Comparison of ENCODE assay signal across 8 cellular contexts in genomic region chr3:71304684-71305083, GRCh38.
DNase-seq lines count a peak whose midpoint lies in the region; ATAC-seq and TF ChIP-seq lines count a peak whose summit lies in the region.

No MANE protein-coding gene starts in this region.

- peaks cover 6% of the 10 kb centered on the region for H3K36me3 Mint-ChIP-seq in activated CD8-positive, alpha-beta T cell treated with anti-CD3 and anti-CD28 coated beads, Interleukin-2, amount 10 ng/mL, durations not matched to agents 7 days and 5 days (ENCODE audit: low read depth)

- no peaks in the 10 kb centered on the region for H3K27me3 Mint-ChIP-seq in activated CD8-positive, alpha-beta T cell treated with anti-CD3 and anti-CD28 coated beads, Interleukin-2, amount 10 ng/mL, durations not matched to agents 7 days and 5 days (ENCODE audit: low read depth)

- no peaks in the 10 kb centered on the region for H3K36me3 ChIP-seq in HUES64 (ENCODE audit: insufficient read depth, low read length)
- no peaks in the 10 kb centered on the region for H3K36me3 ChIP-seq in cardiac muscle cell
- no peaks in the 10 kb centered on the region for H3K36me3 ChIP-seq in ovary

- POLR2A ChIA-PET in activated CD8-positive, alpha-beta T cell treated with anti-CD3 and anti-CD28 coated beads, Interleukin-2, amount 10 ng/mL, durations not matched to agents 7 days and 5 days (lab: Charles Lee): interaction anchor here (0.8 to 2.7 kb wide), 6 partner anchors 32 to 280 kb away, joined by 4 to 13 read pairs (median 7); no protein-coding TSS in a partner anchor

- intact Hi-C loops in ovary (cut with DNase I): loop anchor here in 1 of 4 donors (5.0 kb wide), 2 partner anchors 278 to 587 kb away; partner anchors contain the start of gene FOXP1

- peak overlapping the region; percentile 95 for H3K27ac ChIP-seq in HUES64 (ENCODE audit: low read depth, low read length)
- H3K27ac ChIP-seq in cardiac muscle cell: peak overlapping the region; percentile 96
- peak overlapping the region in 1 of 2 donors; percentile 55 for H3K27ac ChIP-seq in ovary

- H3K9ac ChIP-seq in HUES64 (ENCODE audit: low read depth, low read length): peak overlapping the region; percentile 75

- TF ChIP-seq EP300 in ovary (IDR thresholded peaks at IDR 0.05): no peak

- DNase-seq in activated CD8-positive, alpha-beta T cell treated with anti-CD3 and anti-CD28 coated beads, Interleukin-2, amount 10 ng/mL, durations not matched to agents 7 days and 5 days: peak; percentile 60
- DNase-seq in cardiac muscle cell (ENCODE audit: low read depth in 1 of 2, low spot score in 1 of 2) (peak; percentile 58 to 77), ovary (peak in 4 of 5 donors; percentile 19 to 65 (median 40)), ecto neural progenitor cell (ENCODE audit: low spot score) (no peak)

- TF ChIP-seq POLR2A in ovary (IDR thresholded peaks at IDR 0.05): no peak
- TF ChIP-seq POLR2A in GM18505 (IDR thresholded peaks at IDR 0.05; ENCODE audit: borderline replicate concordance, extremely low read depth, insufficient read depth, insufficient read length): no peak

- under 1% methylated on average over 3 of the region's 3 CpGs for WGBS in HUES64
- 8 to 21% (median 10%) methylated on average over 3 of the region's 3 CpGs for WGBS in ovary, 3 donors

- H3K9me3 Mint-ChIP-seq in activated CD8-positive, alpha-beta T cell treated with anti-CD3 and anti-CD28 coated beads, Interleukin-2, amount 10 ng/mL, durations not matched to agents 7 days and 5 days (ENCODE audit: insufficient read depth): no peaks in the 10 kb centered on the region

- no peaks in the 10 kb centered on the region for H3K9me3 ChIP-seq in HUES64 (ENCODE audit: insufficient read depth, low read depth, low read length)
- H3K9me3 ChIP-seq in cardiac muscle cell (ENCODE audit: low read depth): no peaks in the 10 kb centered on the region
- H3K9me3 ChIP-seq in ovary: no peaks in the 10 kb centered on the region

- H3K4me3 ChIP-seq in HUES64 (ENCODE audit: low read length) (peak overlapping the region; percentile 72), cardiac muscle cell (peak overlapping the region; percentile 40), ovary (peak overlapping the region; percentile 25)

- peak; percentile 19 for ATAC-seq in activated CD8-positive, alpha-beta T cell treated with anti-CD3 and anti-CD28 coated beads, Interleukin-2, amount 10 ng/mL, durations not matched to agents 7 days and 5 days
- ATAC-seq in GM18858 (IDR thresholded peaks at IDR 0.05; ENCODE audit: unreplicated experiment) (no peak), GM18505 (IDR thresholded peaks at IDR 0.05; ENCODE audit: unreplicated experiment) (no peak), GM21515 (IDR thresholded peaks at IDR 0.05; ENCODE audit: unreplicated experiment) (no peak)

- H3K4me1 Mint-ChIP-seq in activated CD8-positive, alpha-beta T cell treated with anti-CD3 and anti-CD28 coated beads, Interleukin-2, amount 10 ng/mL, durations not matched to agents 7 days and 5 days (ENCODE audit: low read depth): peaks cover 80% of the 10 kb centered on the region

- H3K4me1 ChIP-seq in HUES64 (ENCODE audit: insufficient read depth, low read length) (peaks cover 80% of the 10 kb centered on the region), cardiac muscle cell (ENCODE audit: low read depth) (peaks cover 68% of the 10 kb centered on the region), ovary (ENCODE audit: insufficient read depth) (peaks cover 4% of the 10 kb centered on the region)

- TF ChIP-seq CTCF in cardiac muscle cell (IDR thresholded peaks at IDR 0.05; ENCODE audit: low read depth, low read length) (peak; percentile 56), ovary (IDR thresholded peaks at IDR 0.05) (peak in 2 of 3 donors; percentile 53 to 58)

- H3K4me3 Mint-ChIP-seq in activated CD8-positive, alpha-beta T cell treated with anti-CD3 and anti-CD28 coated beads, Interleukin-2, amount 10 ng/mL, durations not matched to agents 7 days and 5 days: peak overlapping the region; percentile 89

- CTCF ChIA-PET in activated CD8-positive, alpha-beta T cell treated with anti-CD3 and anti-CD28 coated beads, Interleukin-2, amount 10 ng/mL, durations not matched to agents 7 days and 5 days (lab: Charles Lee): interaction anchor here (0.6 to 4.5 kb wide), 19 partner anchors 9 to 754 kb away, joined by 3 to 18 read pairs (median 4); no protein-coding TSS in a partner anchor

- H3K27me3 ChIP-seq in HUES64 (ENCODE audit: insufficient read depth, low read length) (no peaks in the 10 kb centered on the region), cardiac muscle cell (no peaks in the 10 kb centered on the region), ovary (no peaks in the 10 kb centered on the region)

- H3K27ac Mint-ChIP-seq in activated CD8-positive, alpha-beta T cell treated with anti-CD3 and anti-CD28 coated beads, Interleukin-2, amount 10 ng/mL, durations not matched to agents 7 days and 5 days: peak overlapping the region; percentile 92
